ENCODE assay signal across 2 cellular contexts in genomic region chr10:102552533-102552932, GRCh38.
TF ChIP-seq lines count a peak whose summit lies in the region.

No MANE protein-coding gene starts in this region.

TF ChIP-seq in SK-N-SH, 30 proteins besides CTCF, POLR2A, EP300 and RAD21:
- TF ChIP-seq USF2 (IDR thresholded peaks at IDR 0.05; ENCODE audit: borderline replicate concordance, low read depth, low read length) (no peak), GABPA (IDR thresholded peaks at IDR 0.05; ENCODE audit: low read depth) (no peak), EZH2phosphoT487 (IDR thresholded peaks at IDR 0.05; ENCODE audit: borderline replicate concordance, low read depth) (no peak), RFX5 (IDR thresholded peaks at IDR 0.05; ENCODE audit: low read length) (no peak), GATA2 (CRISPR knock-in tag; IDR thresholded peaks at IDR 0.05) (peak; percentile 46; the same call in 1 of the 2 replicates)

TF ChIP-seq in endothelial cell of umbilical vein, 7 proteins besides CTCF, POLR2A, EP300 and RAD21 (continued from another document):
- no peak for TF ChIP-seq FOS (IDR thresholded peaks at IDR 0.05; ENCODE audit: borderline replicate concordance, insufficient read depth, low read length)
- no peak for TF ChIP-seq EZH2 (IDR thresholded peaks at IDR 0.05; ENCODE audit: borderline replicate concordance, low read depth, low read length, severe bottlenecking)
